1 cellular context compared by ENCODE assay signal in genomic region chr7:129225206-129225930, GRCh38.
TF ChIP-seq lines count a peak whose summit lies in the region.

No MANE protein-coding gene starts in this region.

TF ChIP-seq in K562, 482 proteins besides CTCF, POLR2A, EP300 and RAD21 (continued from another document and continues in another):
- TF ChIP-seq HOMEZ (CRISPR knock-in tag; IDR thresholded peaks at IDR 0.05) (no peak), ZNF224 (CRISPR knock-in tag; IDR thresholded peaks at IDR 0.05) (peak; percentile 84; the same call in 1 of the 2 replicates), TAL1 (IDR thresholded peaks at IDR 0.05) (no peak), ATF1 (CRISPR knock-in tag; IDR thresholded peaks at IDR 0.05) (no peak), ATF1 (tag; IDR thresholded peaks at IDR 0.05) (peak; percentile 12; the same call in 1 of the 2 replicates), SREBF1 (IDR thresholded peaks at IDR 0.05; ENCODE audit: borderline replicate concordance, low read depth, low read length) (no peak), WHSC1 (IDR thresholded peaks at IDR 0.05; ENCODE audit: low read length) (no peak), MCM7 (IDR thresholded peaks at IDR 0.05) (no peak), HMGN3 (IDR thresholded peaks at IDR 0.05; ENCODE audit: borderline replicate concordance, extremely low read depth, insufficient read length, low read depth, low read length) (no peak), HDAC8 (tag; IDR thresholded peaks at IDR 0.05) (0 out of 2 replicates have a peak, but pooled peaks have one; percentile 45), BCOR (IDR thresholded peaks at IDR 0.05) (no peak), ZNF41 (CRISPR knock-in tag; conservative IDR thresholded peaks at IDR 0.05) (no peak), FOSL1 (tag; conservative IDR thresholded peaks at IDR 0.05) (no peak), BDP1 (IDR thresholded peaks at IDR 0.05; ENCODE audit: insufficient read depth, insufficient read length) (no peak), KLF16 (IDR thresholded peaks at IDR 0.05) (no peak), CEBPZ (IDR thresholded peaks at IDR 0.05; ENCODE audit: borderline replicate concordance, low read depth, low read length) (no peak), ZNF121 (CRISPR knock-in tag; conservative IDR thresholded peaks at IDR 0.05) (peak; percentile 14; the same call in 1 of the 2 replicates), CBX2 (IDR thresholded peaks at IDR 0.05; ENCODE audit: insufficient read depth, low read length, poor library complexity, severe bottlenecking) (no peak), CREBBP (IDR thresholded peaks at IDR 0.05; ENCODE audit: low read depth, low read length) (no peak), U2AF2 (optimal IDR thresholded peaks at IDR 0.05; ENCODE audit: low read depth, low read length) (no peak), ARID3A (IDR thresholded peaks at IDR 0.05; ENCODE audit: borderline replicate concordance, low read depth, low read length) (no peak), POLR3G (IDR thresholded peaks at IDR 0.05; ENCODE audit: extremely low read depth, insufficient read length, insufficient replicate concordance) (no peak), ARNT (IDR thresholded peaks at IDR 0.05) (no peak), ZC3H11A (IDR thresholded peaks at IDR 0.05; ENCODE audit: low read depth, low read length) (no peak), NCOA4 (IDR thresholded peaks at IDR 0.05; ENCODE audit: partially characterized antibody) (no peak), PTTG1 (tag; IDR thresholded peaks at IDR 0.05; ENCODE audit: low read depth) (no peak), RFX5 (IDR thresholded peaks at IDR 0.05; ENCODE audit: low read depth, low read length) (no peak), ZC3H4 (CRISPR knock-in tag; IDR thresholded peaks at IDR 0.05; ENCODE audit: borderline replicate concordance) (no peak), CHD2 (IDR thresholded peaks at IDR 0.05; ENCODE audit: low read depth, low read length) (no peak), ERF (CRISPR knock-in tag; IDR thresholded peaks at IDR 0.05) (no peak), ZNF780A (CRISPR knock-in tag; IDR thresholded peaks at IDR 0.05) (no peak), COPS2 (conservative IDR thresholded peaks at IDR 0.05) (no peak), RBM39 (optimal IDR thresholded peaks at IDR 0.05; ENCODE audit: low read depth, low read length) (no peak), U2AF1 (optimal IDR thresholded peaks at IDR 0.05; ENCODE audit: low read depth, low read length) (no peak), ZNF140 (CRISPR knock-in tag; IDR thresholded peaks at IDR 0.05) (no peak), ZNF507 (tag; conservative IDR thresholded peaks at IDR 0.05) (no peak), CC2D1A (IDR thresholded peaks at IDR 0.05) (no peak), ELF2 (CRISPR knock-in tag; IDR thresholded peaks at IDR 0.05) (peak; percentile 64; the same call in 1 of the 2 replicates), CREM (IDR thresholded peaks at IDR 0.05; ENCODE audit: low read depth) (peak; percentile 45), ZNF23 (CRISPR knock-in tag; IDR thresholded peaks at IDR 0.05) (no peak), NONO (IDR thresholded peaks at IDR 0.05; ENCODE audit: low read depth in 2 of 2, low read length in 1 of 2) (peak in 1 of 2 experiments; percentile 88; a peak in 2 of 4 replicates), ZBTB34 (CRISPR knock-in tag; IDR thresholded peaks at IDR 0.05) (no peak), GATAD2A (IDR thresholded peaks at IDR 0.05) (no peak), FOXA1 (IDR thresholded peaks at IDR 0.05; ENCODE audit: borderline replicate concordance) (no peak), XRCC3 (IDR thresholded peaks at IDR 0.05) (no peak), ZNF217 (CRISPR knock-in tag; IDR thresholded peaks at IDR 0.05) (no peak), CREB3L1 (IDR thresholded peaks at IDR 0.05; ENCODE audit: borderline replicate concordance, low read depth) (peak; percentile 10), ZFPM2 (CRISPR knock-in tag; IDR thresholded peaks at IDR 0.05) (no peak), MTF1 (CRISPR knock-in tag; IDR thresholded peaks at IDR 0.05; ENCODE audit: borderline replicate concordance) (0 out of 2 replicates have a peak, but pooled peaks have one; percentile 35)
- TF ChIP-seq, protein P1, sequence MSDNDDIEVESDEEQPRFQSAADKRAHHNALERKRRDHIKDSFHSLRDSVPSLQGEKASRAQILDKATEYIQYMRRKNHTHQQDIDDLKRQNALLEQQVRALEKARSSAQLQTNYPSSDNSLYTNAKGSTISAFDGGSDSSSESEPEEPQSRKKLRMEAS (CRISPR knock-in tag; IDR thresholded peaks at IDR 0.05) = no peak; the same call in 1 of the 2 replicates
- TF ChIP-seq, protein P2, sequence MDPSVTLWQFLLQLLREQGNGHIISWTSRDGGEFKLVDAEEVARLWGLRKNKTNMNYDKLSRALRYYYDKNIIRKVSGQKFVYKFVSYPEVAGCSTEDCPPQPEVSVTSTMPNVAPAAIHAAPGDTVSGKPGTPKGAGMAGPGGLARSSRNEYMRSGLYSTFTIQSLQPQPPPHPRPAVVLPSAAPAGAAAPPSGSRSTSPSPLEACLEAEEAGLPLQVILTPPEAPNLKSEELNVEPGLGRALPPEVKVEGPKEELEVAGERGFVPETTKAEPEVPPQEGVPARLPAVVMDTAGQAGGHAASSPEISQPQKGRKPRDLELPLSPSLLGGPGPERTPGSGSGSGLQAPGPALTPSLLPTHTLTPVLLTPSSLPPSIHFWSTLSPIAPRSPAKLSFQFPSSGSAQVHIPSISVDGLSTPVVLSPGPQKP (CRISPR knock-in tag; IDR thresholded peaks at IDR 0.05) = no peak
- TF ChIP-seq, protein P3, sequence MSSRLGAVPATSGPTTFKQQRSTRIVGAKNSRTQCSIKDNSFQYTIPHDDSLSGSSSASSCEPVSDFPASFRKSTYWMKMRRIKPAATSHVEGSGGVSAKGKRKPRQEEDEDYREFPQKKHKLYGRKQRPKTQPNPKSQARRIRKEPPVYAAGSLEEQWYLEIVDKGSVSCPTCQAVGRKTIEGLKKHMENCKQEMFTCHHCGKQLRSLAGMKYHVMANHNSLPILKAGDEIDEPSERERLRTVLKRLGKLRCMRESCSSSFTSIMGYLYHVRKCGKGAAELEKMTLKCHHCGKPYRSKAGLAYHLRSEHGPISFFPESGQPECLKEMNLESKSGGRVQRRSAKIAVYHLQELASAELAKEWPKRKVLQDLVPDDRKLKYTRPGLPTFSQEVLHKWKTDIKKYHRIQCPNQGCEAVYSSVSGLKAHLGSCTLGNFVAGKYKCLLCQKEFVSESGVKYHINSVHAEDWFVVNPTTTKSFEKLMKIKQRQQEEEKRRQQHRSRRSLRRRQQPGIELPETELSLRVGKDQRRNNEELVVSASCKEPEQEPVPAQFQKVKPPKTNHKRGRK (tag; IDR thresholded peaks at IDR 0.05) = no peak
- TF ChIP-seq, protein P4, sequence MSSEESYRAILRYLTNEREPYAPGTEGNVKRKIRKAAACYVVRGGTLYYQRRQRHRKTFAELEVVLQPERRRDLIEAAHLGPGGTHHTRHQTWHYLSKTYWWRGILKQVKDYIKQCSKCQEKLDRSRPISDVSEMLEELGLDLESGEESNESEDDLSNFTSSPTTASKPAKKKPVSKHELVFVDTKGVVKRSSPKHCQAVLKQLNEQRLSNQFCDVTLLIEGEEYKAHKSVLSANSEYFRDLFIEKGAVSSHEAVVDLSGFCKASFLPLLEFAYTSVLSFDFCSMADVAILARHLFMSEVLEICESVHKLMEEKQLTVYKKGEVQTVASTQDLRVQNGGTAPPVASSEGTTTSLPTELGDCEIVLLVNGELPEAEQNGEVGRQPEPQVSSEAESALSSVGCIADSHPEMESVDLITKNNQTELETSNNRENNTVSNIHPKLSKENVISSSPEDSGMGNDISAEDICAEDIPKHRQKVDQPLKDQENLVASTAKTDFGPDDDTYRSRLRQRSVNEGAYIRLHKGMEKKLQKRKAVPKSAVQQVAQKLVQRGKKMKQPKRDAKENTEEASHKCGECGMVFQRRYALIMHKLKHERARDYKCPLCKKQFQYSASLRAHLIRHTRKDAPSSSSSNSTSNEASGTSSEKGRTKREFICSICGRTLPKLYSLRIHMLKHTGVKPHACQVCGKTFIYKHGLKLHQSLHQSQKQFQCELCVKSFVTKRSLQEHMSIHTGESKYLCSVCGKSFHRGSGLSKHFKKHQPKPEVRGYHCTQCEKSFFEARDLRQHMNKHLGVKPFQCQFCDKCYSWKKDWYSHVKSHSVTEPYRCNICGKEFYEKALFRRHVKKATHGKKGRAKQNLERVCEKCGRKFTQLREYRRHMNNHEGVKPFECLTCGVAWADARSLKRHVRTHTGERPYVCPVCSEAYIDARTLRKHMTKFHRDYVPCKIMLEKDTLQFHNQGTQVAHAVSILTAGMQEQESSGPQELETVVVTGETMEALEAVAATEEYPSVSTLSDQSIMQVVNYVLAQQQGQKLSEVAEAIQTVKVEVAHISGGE (CRISPR knock-in tag; IDR thresholded peaks at IDR 0.05) = no peak
- TF ChIP-seq, protein P5, sequence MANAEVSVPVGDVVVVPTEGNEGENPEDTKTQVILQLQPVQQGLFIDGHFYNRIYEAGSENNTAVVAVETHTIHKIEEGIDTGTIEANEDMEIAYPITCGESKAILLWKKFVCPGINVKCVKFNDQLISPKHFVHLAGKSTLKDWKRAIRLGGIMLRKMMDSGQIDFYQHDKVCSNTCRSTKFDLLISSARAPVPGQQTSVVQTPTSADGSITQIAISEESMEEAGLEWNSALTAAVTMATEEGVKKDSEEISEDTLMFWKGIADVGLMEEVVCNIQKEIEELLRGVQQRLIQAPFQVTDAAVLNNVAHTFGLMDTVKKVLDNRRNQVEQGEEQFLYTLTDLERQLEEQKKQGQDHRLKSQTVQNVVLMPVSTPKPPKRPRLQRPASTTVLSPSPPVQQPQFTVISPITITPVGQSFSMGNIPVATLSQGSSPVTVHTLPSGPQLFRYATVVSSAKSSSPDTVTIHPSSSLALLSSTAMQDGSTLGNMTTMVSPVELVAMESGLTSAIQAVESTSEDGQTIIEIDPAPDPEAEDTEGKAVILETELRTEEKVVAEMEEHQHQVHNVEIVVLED (CRISPR knock-in tag; IDR thresholded peaks at IDR 0.05) = no peak
